ENCODE assay signal across 32 cellular contexts in genomic region chr17:58640202-58640601, GRCh38. TPM values are rescaled to one million over a fixed set of nuclear protein-coding genes. Genes with fewer than 3 reads are reported as not detected.
"Had no signal": no experiment of that assay in that cellular context is flagged by ENCODE, and none has a peak within 500 bp of the region (broad histone marks: within the 10 kb centered on the region; RNA-seq: fewer than 3 reads in every experiment).

No MANE protein-coding gene starts in this region.

- H3K36me3 ChIP-seq: ascending aorta, breast epithelium, esophagus muscularis mucosa, gastroesophageal sphincter, heart right ventricle had no signal

- H3K4me1 ChIP-seq: ascending aorta, breast epithelium, esophagus muscularis mucosa, gastroesophageal sphincter had no signal

- H3K4me1 Mint-ChIP-seq: activated CD4-positive, alpha-beta T cell treated with anti-CD3 and anti-CD28 coated beads for 36 hours; activated CD4-positive, alpha-beta T cell treated with anti-CD3 and anti-CD28 coated beads, Interleukin-2, amount 10 ng/mL, durations not matched to agents 24 days and 14 days; activated naive CD4-positive, alpha-beta T cell treated with anti-CD3 and anti-CD28 coated beads, Interleukin-2, amount 10 ng/mL, durations not matched to agents 7 days and 5 days; brain; central memory CD8-positive, alpha-beta T cell had no signal

- FAIRE-seq: endometrium, endothelial cell of umbilical vein had no signal

- H3K27ac Mint-ChIP-seq: activated CD4-positive, alpha-beta memory T cell treated with anti-CD3 and anti-CD28 coated beads, Interleukin-2, amount 10 ng/mL, durations not matched to agents 7 days and 5 days; activated CD4-positive, alpha-beta T cell treated with anti-CD3 and anti-CD28 coated beads for 36 hours; activated CD4-positive, alpha-beta T cell treated with anti-CD3 and anti-CD28 coated beads, Interleukin-2, amount 10 ng/mL, durations not matched to agents 24 days and 14 days; activated naive CD4-positive, alpha-beta T cell treated with anti-CD3 and anti-CD28 coated beads, Interleukin-2, amount 10 ng/mL, durations not matched to agents 7 days and 5 days; activated naive CD4-positive, alpha-beta T cell treated with anti-CD3 and anti-CD28 coated beads, Interleukin-2, amount 50 U/mL, for 72 hours; activated naive CD8-positive, alpha-beta T cell treated with anti-CD3 and anti-CD28 coated beads, Interleukin-2, amount 10 ng/mL, durations not matched to agents 7 days and 5 days; activated T-cell treated with anti-CD3 and anti-CD28 coated beads, Interleukin-2, amount 50 U/mL, for 24 hours; activated T-cell treated with anti-CD3 and anti-CD28 coated beads, Interleukin-2, amount 50 U/mL, for 72 hours; brain; T-helper 17 cell; T-helper 2 cell treated with Interferon-gamma antibody and Interleukin-4, amounts not matched to agents 5 μg/mL and 100 μg/mL, for 36 hours had no signal

- DNase-seq: activated CD4-positive, alpha-beta memory T cell treated with anti-CD3 and anti-CD28 coated beads, Interleukin-2, amount 10 ng/mL, durations not matched to agents 7 days and 5 days; activated CD4-positive, alpha-beta T cell treated with anti-CD3 and anti-CD28 coated beads for 36 hours; activated CD4-positive, alpha-beta T cell treated with anti-CD3 and anti-CD28 coated beads, Interleukin-2, amount 10 ng/mL, durations not matched to agents 24 days and 14 days; activated CD4-positive, CD25-positive, alpha-beta regulatory T cell; activated CD4-positive, CD25-positive, alpha-beta regulatory T cell treated with anti-CD3 and anti-CD28 coated beads, Interleukin-2, amount 50 U/mL, for 72 hours; activated CD8-positive, alpha-beta memory T cell treated with anti-CD3 and anti-CD28 coated beads, Interleukin-2, amount 50 U/mL, for 48 hours; activated gamma-delta T cell; activated naive CD4-positive, alpha-beta T cell; activated naive CD4-positive, alpha-beta T cell treated with anti-CD3 and anti-CD28 coated beads, Interleukin-2, amount 10 ng/mL, durations not matched to agents 7 days and 5 days; activated naive CD8-positive, alpha-beta T cell treated with anti-CD3 and anti-CD28 coated beads, Interleukin-2, amount 10 ng/mL, durations not matched to agents 7 days and 5 days; activated T-cell treated with anti-CD3 and anti-CD28 coated beads for 4 hours; activated T-cell treated with anti-CD3 and anti-CD28 coated beads, Interleukin-2, amount 50 U/mL, for 24 hours; activated T-cell treated with anti-CD3 and anti-CD28 coated beads, Interleukin-2, amount 50 U/mL, for 72 hours; dermis blood vessel endothelial cell; effector CD8-positive, alpha-beta T cell; foreskin melanocyte; heart right ventricle; T-helper 1 cell; T-helper 17 cell; T1000 had no signal

- H3K4me3 ChIP-seq: ascending aorta, breast epithelium, coronary artery, esophagus muscularis mucosa, gastroesophageal sphincter, heart right ventricle had no signal

- H3K9me3 Mint-ChIP-seq: activated CD4-positive, alpha-beta memory T cell treated with anti-CD3 and anti-CD28 coated beads, Interleukin-2, amount 10 ng/mL, durations not matched to agents 7 days and 5 days; activated CD4-positive, alpha-beta T cell treated with anti-CD3 and anti-CD28 coated beads, Interleukin-2, amount 10 ng/mL, durations not matched to agents 24 days and 14 days; activated naive CD4-positive, alpha-beta T cell treated with anti-CD3 and anti-CD28 coated beads, Interleukin-2, amount 10 ng/mL, durations not matched to agents 7 days and 5 days; activated naive CD4-positive, alpha-beta T cell treated with anti-CD3 and anti-CD28 coated beads, Interleukin-2, amount 50 U/mL, for 72 hours; activated naive CD8-positive, alpha-beta T cell treated with anti-CD3 and anti-CD28 coated beads, Interleukin-2, amount 10 ng/mL, durations not matched to agents 7 days and 5 days; activated T-cell treated with anti-CD3 and anti-CD28 coated beads, Interleukin-2, amount 50 U/mL, for 24 hours; activated T-cell treated with anti-CD3 and anti-CD28 coated beads, Interleukin-2, amount 50 U/mL, for 72 hours; brain; central memory CD8-positive, alpha-beta T cell; T-helper 2 cell treated with Interferon-gamma antibody and Interleukin-4, amounts not matched to agents 5 μg/mL and 100 μg/mL, for 36 hours had no signal

- H3K36me3 Mint-ChIP-seq: activated naive CD4-positive, alpha-beta T cell treated with anti-CD3 and anti-CD28 coated beads, Interleukin-2, amount 10 ng/mL, durations not matched to agents 7 days and 5 days; activated naive CD4-positive, alpha-beta T cell treated with anti-CD3 and anti-CD28 coated beads, Interleukin-2, amount 50 U/mL, for 72 hours; activated naive CD8-positive, alpha-beta T cell treated with anti-CD3 and anti-CD28 coated beads, Interleukin-2, amount 10 ng/mL, durations not matched to agents 7 days and 5 days; brain had no signal

- ATAC-seq: activated CD4-positive, alpha-beta T cell treated with anti-CD3 and anti-CD28 coated beads for 36 hours; activated naive CD4-positive, alpha-beta T cell treated with anti-CD3 and anti-CD28 coated beads, Interleukin-2, amount 50 U/mL, for 72 hours; activated T-cell treated with anti-CD3 and anti-CD28 coated beads, Interleukin-2, amount 50 U/mL, for 72 hours; gastroesophageal sphincter; heart right ventricle; T-helper 17 cell had no signal

- H3K4me3 Mint-ChIP-seq: activated CD4-positive, alpha-beta memory T cell treated with anti-CD3 and anti-CD28 coated beads, Interleukin-2, amount 10 ng/mL, durations not matched to agents 7 days and 5 days; activated CD4-positive, alpha-beta T cell treated with anti-CD3 and anti-CD28 coated beads for 36 hours; activated CD4-positive, alpha-beta T cell treated with anti-CD3 and anti-CD28 coated beads, Interleukin-2, amount 10 ng/mL, durations not matched to agents 24 days and 14 days; activated naive CD4-positive, alpha-beta T cell treated with anti-CD3 and anti-CD28 coated beads, Interleukin-2, amount 10 ng/mL, durations not matched to agents 7 days and 5 days; activated naive CD8-positive, alpha-beta T cell treated with anti-CD3 and anti-CD28 coated beads, Interleukin-2, amount 10 ng/mL, durations not matched to agents 7 days and 5 days; activated T-cell treated with anti-CD3 and anti-CD28 coated beads, Interleukin-2, amount 50 U/mL, for 24 hours; activated T-cell treated with anti-CD3 and anti-CD28 coated beads, Interleukin-2, amount 50 U/mL, for 72 hours; brain; central memory CD8-positive, alpha-beta T cell; T-helper 17 cell; T-helper 2 cell treated with Interferon-gamma antibody and Interleukin-4, amounts not matched to agents 5 μg/mL and 100 μg/mL, for 36 hours had no signal

- H3K27me3 ChIP-seq: ascending aorta, breast epithelium, esophagus muscularis mucosa, gastroesophageal sphincter, heart right ventricle had no signal

- H3K27me3 Mint-ChIP-seq: activated CD4-positive, alpha-beta T cell treated with anti-CD3 and anti-CD28 coated beads for 36 hours; activated naive CD8-positive, alpha-beta T cell treated with anti-CD3 and anti-CD28 coated beads, Interleukin-2, amount 10 ng/mL, durations not matched to agents 7 days and 5 days; activated T-cell treated with anti-CD3 and anti-CD28 coated beads, Interleukin-2, amount 50 U/mL, for 24 hours; central memory CD8-positive, alpha-beta T cell had no signal

- H3K27ac ChIP-seq: ascending aorta, breast epithelium, coronary artery, esophagus muscularis mucosa, gastroesophageal sphincter, heart right ventricle had no signal

- H3K9me3 ChIP-seq: ascending aorta, breast epithelium, esophagus muscularis mucosa, gastroesophageal sphincter, heart right ventricle had no signal

RNA-seq across cellular contexts. Expression of gene TEX14, which starts 51.6 kb away (rescaled TPM):
- total RNA-seq: ascending aorta, endothelial cell of umbilical vein, glomerular endothelial cell had no signal
